Comparison of ENCODE assay signal across 1 cellular context in the genomic region with DNA sequence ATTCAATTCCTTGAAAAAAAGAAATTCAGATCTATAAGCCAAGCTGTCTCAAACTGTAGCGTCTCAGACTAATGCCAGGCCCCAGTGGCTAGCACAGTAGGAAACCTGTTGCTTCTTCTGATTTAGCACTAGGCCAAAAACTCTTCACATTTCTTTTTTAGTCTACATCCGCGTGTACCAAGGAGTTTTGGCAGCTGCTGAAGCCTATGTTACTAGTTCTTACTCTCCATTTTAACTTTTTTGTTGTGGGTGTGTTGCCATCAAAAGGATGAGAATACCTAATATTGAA.
TF ChIP-seq lines count a peak whose summit lies in the region.

No MANE protein-coding gene starts in this region.

TF ChIP-seq in K562, 482 proteins besides CTCF, POLR2A, EP300 and RAD21 (continued from another document):
- TF ChIP-seq, protein P1, sequence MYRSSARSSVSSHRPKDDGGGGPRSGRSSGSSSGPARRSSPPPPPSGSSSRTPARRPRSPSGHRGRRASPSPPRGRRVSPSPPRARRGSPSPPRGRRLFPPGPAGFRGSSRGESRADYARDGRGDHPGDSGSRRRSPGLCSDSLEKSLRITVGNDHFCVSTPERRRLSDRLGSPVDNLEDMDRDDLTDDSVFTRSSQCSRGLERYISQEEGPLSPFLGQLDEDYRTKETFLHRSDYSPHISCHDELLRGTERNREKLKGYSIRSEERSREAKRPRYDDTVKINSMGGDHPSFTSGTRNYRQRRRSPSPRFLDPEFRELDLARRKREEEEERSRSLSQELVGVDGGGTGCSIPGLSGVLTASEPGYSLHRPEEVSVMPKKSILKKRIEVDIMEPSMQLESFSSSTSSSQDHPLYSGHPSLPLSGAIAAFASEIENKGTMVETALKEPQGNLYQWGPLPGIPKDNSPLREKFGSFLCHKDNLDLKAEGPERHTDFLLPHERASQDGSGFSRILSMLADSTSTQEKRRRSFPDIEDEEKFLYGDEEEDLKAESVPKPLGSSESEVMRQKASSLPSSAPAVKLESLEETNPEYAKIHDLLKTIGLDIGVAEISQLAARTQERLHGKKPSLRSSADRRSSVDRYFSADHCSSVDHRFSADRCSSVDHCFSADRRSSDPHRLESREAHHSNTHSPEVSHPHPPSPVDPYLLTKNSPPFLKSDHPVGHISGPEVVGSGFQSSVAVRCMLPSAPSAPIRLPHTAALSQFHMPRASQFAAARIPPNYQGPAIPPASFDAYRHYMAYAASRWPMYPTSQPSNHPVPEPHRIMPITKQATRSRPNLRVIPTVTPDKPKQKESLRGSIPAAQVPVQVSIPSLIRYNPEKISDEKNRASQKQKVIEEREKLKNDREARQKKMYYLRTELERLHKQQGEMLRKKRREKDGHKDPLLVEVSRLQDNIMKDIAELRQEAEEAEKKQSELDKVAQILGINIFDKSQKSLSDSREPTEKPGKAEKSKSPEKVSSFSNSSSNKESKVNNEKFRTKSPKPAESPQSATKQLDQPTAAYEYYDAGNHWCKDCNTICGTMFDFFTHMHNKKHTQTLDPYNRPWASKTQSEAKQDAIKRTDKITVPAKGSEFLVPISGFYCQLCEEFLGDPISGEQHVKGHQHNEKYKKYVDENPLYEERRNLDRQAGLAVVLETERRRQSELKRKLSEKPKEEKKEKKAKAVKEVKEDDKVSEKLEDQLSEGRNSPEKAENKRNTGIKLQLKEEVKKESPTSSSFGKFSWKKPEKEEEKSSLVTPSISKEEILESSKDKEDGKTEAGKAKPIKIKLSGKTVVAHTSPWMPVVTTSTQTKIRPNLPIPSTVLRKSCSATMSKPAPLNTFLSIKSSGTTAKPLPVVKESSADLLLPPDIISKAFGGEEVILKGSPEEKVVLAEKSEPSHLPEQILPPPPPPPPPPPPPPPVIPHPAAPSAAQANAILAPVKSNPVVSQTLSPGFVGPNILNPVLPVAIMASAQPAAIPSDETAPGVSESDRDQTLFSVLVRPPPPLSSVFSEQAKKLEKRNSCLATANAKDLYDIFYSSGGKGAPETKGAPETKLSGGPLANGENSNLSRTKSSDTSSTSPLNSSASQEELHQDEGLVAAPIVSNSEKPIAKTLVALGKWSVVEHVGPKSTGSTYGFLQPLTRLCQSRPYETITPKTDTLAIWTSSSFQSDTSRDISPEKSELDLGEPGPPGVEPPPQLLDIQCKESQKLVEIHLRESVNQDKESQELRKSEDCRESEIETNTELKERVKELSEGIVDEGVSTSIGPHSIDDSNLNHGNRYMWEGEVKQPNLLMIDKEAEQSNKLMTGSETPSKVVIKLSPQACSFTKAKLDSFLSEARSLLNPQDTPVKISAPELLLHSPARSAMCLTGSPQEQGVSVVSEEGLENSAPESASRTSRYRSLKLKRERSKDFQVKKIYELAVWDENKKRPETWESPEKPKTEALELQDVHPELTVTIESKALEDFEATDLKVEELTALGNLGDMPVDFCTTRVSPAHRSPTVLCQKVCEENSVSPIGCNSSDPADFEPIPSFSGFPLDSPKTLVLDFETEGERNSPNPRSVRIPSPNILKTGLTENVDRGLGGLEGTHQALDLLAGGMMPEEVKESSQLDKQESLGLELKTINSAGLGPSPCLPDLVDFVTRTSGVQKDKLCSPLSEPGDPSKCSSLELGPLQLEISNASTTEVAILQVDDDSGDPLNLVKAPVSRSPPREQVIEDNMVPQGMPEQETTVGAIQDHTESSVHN (IDR thresholded peaks at IDR 0.05; ENCODE audit: borderline replicate concordance in 1 of 2, low read depth in 1 of 2) = 0 out of 4 replicates have a peak, but pooled peaks of 1 of the 2 experiments have one; percentile 5
- TF ChIP-seq, protein P2, sequence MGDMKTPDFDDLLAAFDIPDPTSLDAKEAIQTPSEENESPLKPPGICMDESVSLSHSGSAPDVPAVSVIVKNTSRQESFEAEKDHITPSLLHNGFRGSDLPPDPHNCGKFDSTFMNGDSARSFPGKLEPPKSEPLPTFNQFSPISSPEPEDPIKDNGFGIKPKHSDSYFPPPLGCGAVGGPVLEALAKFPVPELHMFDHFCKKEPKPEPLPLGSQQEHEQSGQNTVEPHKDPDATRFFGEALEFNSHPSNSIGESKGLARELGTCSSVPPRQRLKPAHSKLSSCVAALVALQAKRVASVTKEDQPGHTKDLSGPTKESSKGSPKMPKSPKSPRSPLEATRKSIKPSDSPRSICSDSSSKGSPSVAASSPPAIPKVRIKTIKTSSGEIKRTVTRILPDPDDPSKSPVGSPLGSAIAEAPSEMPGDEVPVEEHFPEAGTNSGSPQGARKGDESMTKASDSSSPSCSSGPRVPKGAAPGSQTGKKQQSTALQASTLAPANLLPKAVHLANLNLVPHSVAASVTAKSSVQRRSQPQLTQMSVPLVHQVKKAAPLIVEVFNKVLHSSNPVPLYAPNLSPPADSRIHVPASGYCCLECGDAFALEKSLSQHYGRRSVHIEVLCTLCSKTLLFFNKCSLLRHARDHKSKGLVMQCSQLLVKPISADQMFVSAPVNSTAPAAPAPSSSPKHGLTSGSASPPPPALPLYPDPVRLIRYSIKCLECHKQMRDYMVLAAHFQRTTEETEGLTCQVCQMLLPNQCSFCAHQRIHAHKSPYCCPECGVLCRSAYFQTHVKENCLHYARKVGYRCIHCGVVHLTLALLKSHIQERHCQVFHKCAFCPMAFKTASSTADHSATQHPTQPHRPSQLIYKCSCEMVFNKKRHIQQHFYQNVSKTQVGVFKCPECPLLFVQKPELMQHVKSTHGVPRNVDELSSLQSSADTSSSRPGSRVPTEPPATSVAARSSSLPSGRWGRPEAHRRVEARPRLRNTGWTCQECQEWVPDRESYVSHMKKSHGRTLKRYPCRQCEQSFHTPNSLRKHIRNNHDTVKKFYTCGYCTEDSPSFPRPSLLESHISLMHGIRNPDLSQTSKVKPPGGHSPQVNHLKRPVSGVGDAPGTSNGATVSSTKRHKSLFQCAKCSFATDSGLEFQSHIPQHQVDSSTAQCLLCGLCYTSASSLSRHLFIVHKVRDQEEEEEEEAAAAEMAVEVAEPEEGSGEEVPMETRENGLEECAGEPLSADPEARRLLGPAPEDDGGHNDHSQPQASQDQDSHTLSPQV (IDR thresholded peaks at IDR 0.05) = 0 out of 2 replicates have a peak, but pooled peaks have one; percentile 28
- TF ChIP-seq ILK (tag; IDR thresholded peaks at IDR 0.05; ENCODE audit: borderline replicate concordance, low read depth) = 0 out of 2 replicates have a peak, but pooled peaks have one; percentile 2
- TF ChIP-seq, protein P3, sequence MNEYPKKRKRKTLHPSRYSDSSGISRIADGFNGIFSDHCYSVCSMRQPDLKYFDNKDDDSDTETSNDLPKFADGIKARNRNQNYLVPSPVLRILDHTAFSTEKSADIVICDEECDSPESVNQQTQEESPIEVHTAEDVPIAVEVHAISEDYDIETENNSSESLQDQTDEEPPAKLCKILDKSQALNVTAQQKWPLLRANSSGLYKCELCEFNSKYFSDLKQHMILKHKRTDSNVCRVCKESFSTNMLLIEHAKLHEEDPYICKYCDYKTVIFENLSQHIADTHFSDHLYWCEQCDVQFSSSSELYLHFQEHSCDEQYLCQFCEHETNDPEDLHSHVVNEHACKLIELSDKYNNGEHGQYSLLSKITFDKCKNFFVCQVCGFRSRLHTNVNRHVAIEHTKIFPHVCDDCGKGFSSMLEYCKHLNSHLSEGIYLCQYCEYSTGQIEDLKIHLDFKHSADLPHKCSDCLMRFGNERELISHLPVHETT (CRISPR knock-in tag; conservative IDR thresholded peaks at IDR 0.05 in 1 of 2, IDR thresholded peaks at IDR 0.05 in 1 of 2) = peak in 1 of 2 experiments; percentile 40; a peak in 1 of 4 replicates
- TF ChIP-seq ZFX (CRISPR knock-in tag; IDR thresholded peaks at IDR 0.05) = peak; percentile 11; the same call in 1 of the 2 replicates
- TF ChIP-seq DACH1 (IDR thresholded peaks at IDR 0.05; ENCODE audit: partially characterized antibody) = no peak
- TF ChIP-seq NFRKB (IDR thresholded peaks at IDR 0.05; ENCODE audit: low read depth) = peak; percentile 58; the same call in 1 of the 2 replicates
- no peak for TF ChIP-seq BACH1 (tag; IDR thresholded peaks at IDR 0.05)
